ENCODE assay signal across 20 cellular contexts in genomic region chr6:144690659-144691058, GRCh38.
"Had no signal": no experiment of that assay in that cellular context is flagged by ENCODE, and none has a peak within 500 bp of the region (broad histone marks: within the 10 kb centered on the region; RNA-seq: fewer than 3 reads in every experiment).

No MANE protein-coding gene starts in this region.

- H3K9ac ChIP-seq: neural progenitor cell had no signal

- H3K36me3 ChIP-seq: neural progenitor cell, ovary had no signal

- H3K27me3 ChIP-seq: dorsolateral prefrontal cortex, hepatocyte, neural progenitor cell, ovary, tibial artery, upper lobe of left lung, vagina had no signal

- H3K4me3 Mint-ChIP-seq: naive B cell; neural progenitor cell; stimulated activated naive CD8-positive, alpha-beta T cell treated with anti-CD3 and anti-CD28 coated beads, Interleukin-15, Interleukin-2, amounts not matched to agents 100 ng/mL and 50 ng/mL, for 24 hours had no signal

- H3K27ac ChIP-seq: dorsolateral prefrontal cortex, hepatocyte, neural progenitor cell, ovary, tibial artery, upper lobe of left lung, vagina had no signal

- DNase-seq: cortex of kidney; dorsolateral prefrontal cortex; effector CD8-positive, alpha-beta T cell; foreskin melanocyte; head of caudate nucleus; left colon; mesendoderm; naive B cell; nucleus accumbens; ovary; right cardiac atrium; stimulated activated CD4-positive, alpha-beta T cell treated with anti-CD3 and anti-CD28 coated beads, Interleukin-2, amount 100 ng/mL, for 48 hours; tibial artery; upper lobe of left lung had no signal

- H3K27me3 Mint-ChIP-seq: naive B cell; progenitor cell of endocrine pancreas; stimulated activated naive CD8-positive, alpha-beta T cell treated with anti-CD3 and anti-CD28 coated beads, Interleukin-15, Interleukin-2, amounts not matched to agents 100 ng/mL and 50 ng/mL, for 24 hours had no signal

- H3K4me2 ChIP-seq: hepatocyte, neural progenitor cell, smooth muscle cell had no signal

- H2AFZ ChIP-seq: hepatocyte, neural progenitor cell had no signal

- H3K4me1 Mint-ChIP-seq: neural progenitor cell had no signal

- H3K4me1 ChIP-seq: neural progenitor cell, tibial artery, upper lobe of left lung, vagina had no signal

- ATAC-seq: left colon, right cardiac atrium had no signal

- H3K4me3 ChIP-seq: dorsolateral prefrontal cortex, hepatocyte, neural progenitor cell, ovary, smooth muscle cell, tibial artery, upper lobe of left lung, vagina had no signal

- H3K27ac Mint-ChIP-seq: neural progenitor cell; progenitor cell of endocrine pancreas; stimulated activated naive CD8-positive, alpha-beta T cell treated with anti-CD3 and anti-CD28 coated beads, Interleukin-15, Interleukin-2, amounts not matched to agents 100 ng/mL and 50 ng/mL, for 24 hours had no signal
